ENCODE assay signal across 8 cellular contexts in genomic region chr10:49177391-49178355, GRCh38. TPM values are rescaled to one million over a fixed set of nuclear protein-coding genes. Genes with fewer than 3 reads are reported as not detected.
A peak's percentile ranks its signal among the peaks of the same experiment; 100 is the strongest.
DNase-seq lines count a peak whose midpoint lies in the region; ATAC-seq lines count a peak whose summit lies in the region.

No MANE protein-coding gene starts in this region.

- H3K4me3 ChIP-seq in subcutaneous abdominal adipose tissue (ENCODE audit: low read depth in 1 of 5, low read length in 5 of 5), result peak overlapping the region in 1 of 5 donors; percentile 16

- H3K4me1 Mint-ChIP-seq in T-helper 1 cell treated with Interleukin-12 subunit alpha and Interleukin-12 subunit beta and Interleukin-4 antibody, amounts not matched to agents 30 μg/mL and 1 μg/mL, for 36 hours (ENCODE audit: low read depth), result peaks cover 29% of the 10 kb centered on the region

- H3K4me1 ChIP-seq in subcutaneous abdominal adipose tissue (ENCODE audit: control insufficient read depth in 5 of 5, insufficient read depth in 5 of 5, low read length in 5 of 5), result peaks cover 2 to 54% (median 15%) of the 10 kb centered on the region in 5 donors

- peaks cover 1% of the 10 kb centered on the region for H3K36me3 Mint-ChIP-seq in T-helper 1 cell treated with Interleukin-12 subunit alpha and Interleukin-12 subunit beta and Interleukin-4 antibody, amounts not matched to agents 30 μg/mL and 1 μg/mL, for 36 hours (ENCODE audit: low read depth)

- H3K27me3 Mint-ChIP-seq in T-helper 1 cell treated with Interleukin-12 subunit alpha and Interleukin-12 subunit beta and Interleukin-4 antibody, amounts not matched to agents 30 μg/mL and 1 μg/mL, for 36 hours (ENCODE audit: low read depth), result no peaks in the 10 kb centered on the region

- peak; percentile 78 for ATAC-seq in HG02970 (IDR thresholded peaks at IDR 0.05; ENCODE audit: low FRiP score, unreplicated experiment)

- no peaks in the 10 kb centered on the region for H3K27me3 ChIP-seq in subcutaneous abdominal adipose tissue (ENCODE audit: control insufficient read depth in 5 of 5, insufficient read depth in 4 of 5, low read length in 5 of 5)

- DNase-seq in activated CD8-positive, alpha-beta memory T cell treated with anti-CD3 and anti-CD28 coated beads for 24 hours, result peak; percentile 70
- DNase-seq in activated CD8-positive, alpha-beta memory T cell treated with anti-CD3 and anti-CD28 coated beads, Interleukin-2, amount 50 U/mL, for 4 hours, result no peak
- DNase-seq in central memory CD4-positive, alpha-beta T cell, result peak; percentile 33
- peak; percentile 70 for DNase-seq in medulla oblongata (ENCODE audit: extremely low spot score)
- no peak for DNase-seq in HT-29 (ENCODE audit: low spot score)

- peak overlapping the region in 2 of 5 donors; percentile 40 to 48 for H3K9ac ChIP-seq in subcutaneous abdominal adipose tissue (ENCODE audit: low read length in 5 of 5)

- H3K4me3 Mint-ChIP-seq in T-helper 1 cell treated with Interleukin-12 subunit alpha and Interleukin-12 subunit beta and Interleukin-4 antibody, amounts not matched to agents 30 μg/mL and 1 μg/mL, for 36 hours, result peak overlapping the region; percentile 38

- peak overlapping the region; percentile 97 for H3K27ac Mint-ChIP-seq in T-helper 1 cell treated with Interleukin-12 subunit alpha and Interleukin-12 subunit beta and Interleukin-4 antibody, amounts not matched to agents 30 μg/mL and 1 μg/mL, for 36 hours

- peak overlapping the region; percentile 79 for H3K27ac ChIP-seq in subcutaneous abdominal adipose tissue (ENCODE audit: low read depth, low read length)

- no peaks in the 10 kb centered on the region for H3K9me3 ChIP-seq in subcutaneous abdominal adipose tissue (ENCODE audit: control insufficient read depth in 5 of 5, low read length in 5 of 5)

- H3K9me3 Mint-ChIP-seq in T-helper 1 cell treated with Interleukin-12 subunit alpha and Interleukin-12 subunit beta and Interleukin-4 antibody, amounts not matched to agents 30 μg/mL and 1 μg/mL, for 36 hours, result no peaks in the 10 kb centered on the region

- H3K36me3 ChIP-seq in subcutaneous abdominal adipose tissue (ENCODE audit: control insufficient read depth in 5 of 5, insufficient read depth in 5 of 5, low read length in 5 of 5), result no peaks in the 10 kb centered on the region

RNA-seq across cellular contexts. Expression of gene TMEM273, which starts 10.5 kb away (rescaled TPM):
- not detected in 2 replicates for total RNA-seq in HT-29 (2014; rRNA removed; shearing (Covaris generic))

RNA-seq across cellular contexts. Expression of gene FAM170B, which starts 43.9 kb away (rescaled TPM):
- total RNA-seq in HT-29 (2014; rRNA removed; shearing (Covaris generic)), result not detected in 2 replicates

Comparison
In these comparisons a context has a peak if more than half of its experiments do, and no peak if none do; other contexts are left out.
1. DNase-seq: peak in activated CD8-positive, alpha-beta memory T cell treated with anti-CD3 and anti-CD28 coated beads for 24 hours (single experiment), central memory CD4-positive, alpha-beta T cell (single experiment) and medulla oblongata (single experiment); none in activated CD8-positive, alpha-beta memory T cell treated with anti-CD3 and anti-CD28 coated beads, Interleukin-2, amount 50 U/mL, for 4 hours (single experiment) and HT-29 (single experiment).